ENCODE assay signal across 14 cellular contexts in genomic region chr9:76887003-76887821, GRCh38. TPM values are rescaled to one million over a fixed set of nuclear protein-coding genes. Genes with fewer than 3 reads are reported as not detected.
A peak's percentile ranks its signal among the peaks of the same experiment; 100 is the strongest.
DNase-seq lines count a peak whose midpoint lies in the region; ATAC-seq, FAIRE-seq and TF ChIP-seq lines count a peak whose summit lies in the region.
"Had no signal": no experiment of that assay in that cellular context is flagged by ENCODE, and none has a peak within 500 bp of the region (broad histone marks: within the 10 kb centered on the region; RNA-seq: fewer than 3 reads in every experiment).

No MANE protein-coding gene starts in this region.

- no peak overlapping the region for H2AFZ ChIP-seq in neuron (ENCODE audit: low read depth, low read length)

- H3K36me3 Mint-ChIP-seq in brain = no peaks in the 10 kb centered on the region
- no peaks in the 10 kb centered on the region for H3K36me3 Mint-ChIP-seq in CD14-positive monocyte
- H3K36me3 Mint-ChIP-seq in activated naive CD4-positive, alpha-beta T cell treated with anti-CD3 and anti-CD28 coated beads, Interleukin-2, amount 50 U/mL, for 72 hours = no peaks in the 10 kb centered on the region
- H3K36me3 Mint-ChIP-seq: stimulated activated memory B cell treated with anti-CD40 and anti-IgM and Interleukin-4, amounts not matched to agents 10 μg/mL and 1 μg/mL and 100 μg/mL, for 72 hours had no signal

- H3K9me3 ChIP-seq in neuron (ENCODE audit: low read length) = no peaks in the 10 kb centered on the region

- H3K27me3 ChIP-seq in neuron (ENCODE audit: insufficient read depth, low read length) = no peaks in the 10 kb centered on the region

- TF ChIP-seq CTCF in GM12873 (IDR thresholded peaks at IDR 0.05; ENCODE audit: insufficient read depth, low read depth, low read length, missing control alignments) (peak; percentile 20), brain (conservative IDR thresholded peaks at IDR 0.05) (no peak), CD14-positive monocyte (IDR thresholded peaks at IDR 0.05) (no peak)

- DNase-seq in urothelium cell line (ENCODE audit: low spot score) = no peak
- no peak for DNase-seq in CD14-positive monocyte (ENCODE audit: low spot score)
- no peak for DNase-seq in activated naive CD4-positive, alpha-beta T cell treated with anti-CD3 and anti-CD28 coated beads, Interleukin-2, amount 50 U/mL, for 72 hours (ENCODE audit: low spot score in 2 of 2)
- DNase-seq: activated CD8-positive, alpha-beta T cell treated with anti-CD3 and anti-CD28 coated beads, Interleukin-2, amount 10 ng/mL, durations not matched to agents 7 days and 5 days; GOT3; KBM-7; right cardiac atrium had no signal

- H3K27ac Mint-ChIP-seq in brain (peak overlapping the region in 4 of 5 experiments; percentile 33 to 80 (median 65)), CD14-positive monocyte (no peak overlapping the region)
- H3K27ac Mint-ChIP-seq in activated naive CD4-positive, alpha-beta T cell treated with anti-CD3 and anti-CD28 coated beads, Interleukin-2, amount 50 U/mL, for 72 hours = no peak overlapping the region
- H3K27ac Mint-ChIP-seq: activated CD8-positive, alpha-beta T cell treated with anti-CD3 and anti-CD28 coated beads, Interleukin-2, amount 10 ng/mL, durations not matched to agents 7 days and 5 days; stimulated activated memory B cell treated with anti-CD40 and anti-IgM and Interleukin-4, amounts not matched to agents 10 μg/mL and 1 μg/mL and 100 μg/mL, for 72 hours had no signal

- intact Hi-C loops in CD14-positive monocyte (cut with micrococcal nuclease) = no loop called here

- H3K4me3 ChIP-seq in neuron (ENCODE audit: low read length) = peak overlapping the region; percentile 6

- ATAC-seq in HG03025 (IDR thresholded peaks at IDR 0.05; ENCODE audit: low FRiP score, unreplicated experiment) (peak; percentile 46), HG03342 (IDR thresholded peaks at IDR 0.05; ENCODE audit: unreplicated experiment) (no peak)
- ATAC-seq in activated naive CD4-positive, alpha-beta T cell treated with anti-CD3 and anti-CD28 coated beads, Interleukin-2, amount 50 U/mL, for 72 hours = no peak
- ATAC-seq: activated CD8-positive, alpha-beta T cell treated with anti-CD3 and anti-CD28 coated beads, Interleukin-2, amount 10 ng/mL, durations not matched to agents 7 days and 5 days; right cardiac atrium; stimulated activated memory B cell treated with anti-CD40 and anti-IgM and Interleukin-4, amounts not matched to agents 10 μg/mL and 1 μg/mL and 100 μg/mL, for 72 hours had no signal

- H3K36me3 ChIP-seq in neuron (ENCODE audit: insufficient read depth, low read length) = no peaks in the 10 kb centered on the region

- H3K27me3 Mint-ChIP-seq in brain (peaks cover 10% of the 10 kb centered on the region), CD14-positive monocyte (ENCODE audit: low read depth in 3 of 3) (peaks cover 0 to 9% (median 3%) of the 10 kb centered on the region in 3 donors)
- H3K27me3 Mint-ChIP-seq: central memory CD8-positive, alpha-beta T cell had no signal

- peaks cover 11% of the 10 kb centered on the region for H3K4me1 Mint-ChIP-seq in brain
- no peaks in the 10 kb centered on the region for H3K4me1 Mint-ChIP-seq in CD14-positive monocyte
- H3K4me1 Mint-ChIP-seq: central memory CD8-positive, alpha-beta T cell had no signal

- H3K9me3 Mint-ChIP-seq in brain (no peaks in the 10 kb centered on the region), CD14-positive monocyte (peaks cover 0 to 2% (median 0%) of the 10 kb centered on the region in 7 donors)
- H3K9me3 Mint-ChIP-seq in activated naive CD4-positive, alpha-beta T cell treated with anti-CD3 and anti-CD28 coated beads, Interleukin-2, amount 50 U/mL, for 72 hours = no peaks in the 10 kb centered on the region
- H3K9me3 Mint-ChIP-seq: central memory CD8-positive, alpha-beta T cell had no signal

- FAIRE-seq in urothelium cell line (lab: Jason Lieb, UNC) = no peak

- H3K4me3 Mint-ChIP-seq in brain (peak overlapping the region in 1 of 5 experiments; percentile 32), CD14-positive monocyte (no peak overlapping the region)
- H3K4me3 Mint-ChIP-seq: activated CD8-positive, alpha-beta T cell treated with anti-CD3 and anti-CD28 coated beads, Interleukin-2, amount 10 ng/mL, durations not matched to agents 7 days and 5 days; central memory CD8-positive, alpha-beta T cell; stimulated activated memory B cell treated with anti-CD40 and anti-IgM and Interleukin-4, amounts not matched to agents 10 μg/mL and 1 μg/mL and 100 μg/mL, for 72 hours had no signal

- peaks cover 16% of the 10 kb centered on the region for H3K4me1 ChIP-seq in neuron (ENCODE audit: insufficient read depth, low read length)

RNA-seq across cellular contexts. Expression of gene PRUNE2, which starts 18.7 kb away (rescaled TPM):
- polyA plus RNA-seq in brain (ENCODE audit: insufficient read depth, low read depth, low replicate concordance) = 34.8 TPM
- polyA plus RNA-seq in CD14-positive monocyte = 1 to 10 TPM; 1.5 to 1.8 TPM
- total RNA-seq in activated naive CD4-positive, alpha-beta T cell treated with anti-CD3 and anti-CD28 coated beads, Interleukin-2, amount 50 U/mL, for 72 hours = under 1 TPM; 0.18 to 0.86 TPM

Comparison
In these comparisons a context has a peak if more than half of its experiments do, and no peak if none do; other contexts are left out.
1. H3K27ac Mint-ChIP-seq: peak in brain (4 of 5); none in CD14-positive monocyte (0 of 7) and activated naive CD4-positive, alpha-beta T cell treated with anti-CD3 and anti-CD28 coated beads, Interleukin-2, amount 50 U/mL, for 72 hours (0 of 2).
2. RNA of gene PRUNE2, which starts 18.7 kb away (polyA plus RNA-seq): 34.8 TPM in brain (single experiment); 1.5 to 1.8 TPM in CD14-positive monocyte; every median in the first group is over 10 times any median in the second.